In genomic region chr15:70597056-70597603, GRCh38 we compare ENCODE assay signal across 19 cellular contexts.
DNase-seq lines count a peak whose midpoint lies in the region; ATAC-seq and TF ChIP-seq lines count a peak whose summit lies in the region.
"Had no signal": no experiment of that assay in that cellular context is flagged by ENCODE, and none has a peak within 500 bp of the region (broad histone marks: within the 10 kb centered on the region; RNA-seq: fewer than 3 reads in every experiment).

No MANE protein-coding gene starts in this region.

- DNase-seq in right atrium auricular region (ENCODE audit: low spot score) = peak; percentile 38
- no peak for DNase-seq in left ventricle myocardium superior
- DNase-seq in hepatic stellate cell (ENCODE audit: low spot score) = peak; percentile 27
- DNase-seq in UCSD-AML1 (lab: John Stamatoyannopoulos, UW; ENCODE audit: unreplicated experiment) = no peak
- no peak for DNase-seq in T-helper 17 cell
- no peak for DNase-seq in activated CD8-positive, alpha-beta T cell treated with anti-CD3 and anti-CD28 coated beads, Interleukin-2, amount 10 ng/mL, durations not matched to agents 7 days and 5 days
- DNase-seq in uterus = no peak
- DNase-seq: aorta; CD8-positive, alpha-beta T cell; cortex of kidney; erythroblast; kidney; NCI-H1092; NCI-H2171 treated with DMSO at 0.1 percent for 48 hours; SHP77 had no signal

- H3K4me1 Mint-ChIP-seq in T-helper 17 cell = no peaks in the 10 kb centered on the region
- peaks cover 9% of the 10 kb centered on the region for H3K4me1 Mint-ChIP-seq in activated CD8-positive, alpha-beta T cell treated with anti-CD3 and anti-CD28 coated beads, Interleukin-2, amount 10 ng/mL, durations not matched to agents 7 days and 5 days (ENCODE audit: low read depth)

- H3K27ac Mint-ChIP-seq in T-helper 17 cell = no peak overlapping the region
- H3K27ac Mint-ChIP-seq in activated CD8-positive, alpha-beta T cell treated with anti-CD3 and anti-CD28 coated beads, Interleukin-2, amount 10 ng/mL, durations not matched to agents 7 days and 5 days = no peak overlapping the region
- H3K27ac Mint-ChIP-seq: CD8-positive, alpha-beta T cell; T-helper 1 cell treated with Interleukin-12 subunit alpha and Interleukin-12 subunit beta and Interleukin-4 antibody, amounts not matched to agents 30 μg/mL and 1 μg/mL, for 36 hours had no signal

- H3K36me3 ChIP-seq in right atrium auricular region (no peaks in the 10 kb centered on the region), uterus (no peaks in the 10 kb centered on the region)
- H3K36me3 ChIP-seq: tibial nerve had no signal

- POLR2A ChIA-PET in activated CD8-positive, alpha-beta T cell treated with anti-CD3 and anti-CD28 coated beads, Interleukin-2, amount 10 ng/mL, durations not matched to agents 7 days and 5 days (lab: Charles Lee) = no interaction called here

- H3K9me3 ChIP-seq in right atrium auricular region = peaks cover 0 to 18% of the 10 kb centered on the region in 2 donors
- no peaks in the 10 kb centered on the region for H3K9me3 ChIP-seq in T-helper 17 cell (ENCODE audit: control insufficient read depth, low read length, poor library complexity, severe bottlenecking)
- H3K9me3 ChIP-seq in uterus = no peaks in the 10 kb centered on the region

- H3K36me3 Mint-ChIP-seq in T-helper 17 cell (ENCODE audit: low read depth) = peaks cover 4% of the 10 kb centered on the region
- peaks cover 16% of the 10 kb centered on the region for H3K36me3 Mint-ChIP-seq in activated CD8-positive, alpha-beta T cell treated with anti-CD3 and anti-CD28 coated beads, Interleukin-2, amount 10 ng/mL, durations not matched to agents 7 days and 5 days (ENCODE audit: low read depth)

- no peak overlapping the region for H3K4me3 Mint-ChIP-seq in T-helper 17 cell
- no peak overlapping the region for H3K4me3 Mint-ChIP-seq in activated CD8-positive, alpha-beta T cell treated with anti-CD3 and anti-CD28 coated beads, Interleukin-2, amount 10 ng/mL, durations not matched to agents 7 days and 5 days
- H3K4me3 Mint-ChIP-seq: CD8-positive, alpha-beta T cell; T-helper 1 cell treated with Interleukin-12 subunit alpha and Interleukin-12 subunit beta and Interleukin-4 antibody, amounts not matched to agents 30 μg/mL and 1 μg/mL, for 36 hours had no signal

- H3K27ac ChIP-seq in right atrium auricular region = no peak overlapping the region
- no peak overlapping the region for H3K27ac ChIP-seq in uterus
- H3K27ac ChIP-seq: tibial nerve had no signal

- no peak for TF ChIP-seq POLR2A in uterus (IDR thresholded peaks at IDR 0.05)

- no peak for ATAC-seq in left ventricle myocardium superior
- ATAC-seq in SK-N-SH treated with all-trans-retinoic acid at 6 μM for 48 hours = peak; percentile 95
- ATAC-seq in T-helper 17 cell = no peak
- ATAC-seq in activated CD8-positive, alpha-beta T cell treated with anti-CD3 and anti-CD28 coated beads, Interleukin-2, amount 10 ng/mL, durations not matched to agents 7 days and 5 days = no peak
- ATAC-seq: activated CD4-positive, CD25-positive, alpha-beta regulatory T cell treated with anti-CD3 and anti-CD28 coated beads, Interleukin-2, amount 50 U/mL, for 24 hours; CD8-positive, alpha-beta T cell had no signal

- intact Hi-C loops in left ventricle myocardium superior (cut with micrococcal nuclease) (no loop called here), uterus (cut with DNase I; ENCODE audit: low total_unique reads) (no loop called here)

- H3K4me3 ChIP-seq in right atrium auricular region = no peak overlapping the region
- no peak overlapping the region for H3K4me3 ChIP-seq in uterus
- H3K4me3 ChIP-seq: tibial nerve had no signal

- H3K27me3 ChIP-seq in right atrium auricular region (no peaks in the 10 kb centered on the region), uterus (no peaks in the 10 kb centered on the region)
- H3K27me3 ChIP-seq: tibial nerve had no signal

- peaks cover 5% of the 10 kb centered on the region for H3K27me3 Mint-ChIP-seq in T-helper 17 cell
- H3K27me3 Mint-ChIP-seq in activated CD8-positive, alpha-beta T cell treated with anti-CD3 and anti-CD28 coated beads, Interleukin-2, amount 10 ng/mL, durations not matched to agents 7 days and 5 days (ENCODE audit: low read depth) = peaks cover 16% of the 10 kb centered on the region

- TF ChIP-seq CTCF in right atrium auricular region (IDR thresholded peaks at IDR 0.05) (no peak), uterus (IDR thresholded peaks at IDR 0.05) (no peak)

- CTCF ChIA-PET in activated CD8-positive, alpha-beta T cell treated with anti-CD3 and anti-CD28 coated beads, Interleukin-2, amount 10 ng/mL, durations not matched to agents 7 days and 5 days (lab: Charles Lee) = no interaction called here

- H3K9me3 Mint-ChIP-seq in activated CD8-positive, alpha-beta T cell treated with anti-CD3 and anti-CD28 coated beads, Interleukin-2, amount 10 ng/mL, durations not matched to agents 7 days and 5 days (ENCODE audit: insufficient read depth) = peaks cover 12% of the 10 kb centered on the region

- H3K4me1 ChIP-seq in right atrium auricular region (no peaks in the 10 kb centered on the region), uterus (no peaks in the 10 kb centered on the region)

TF ChIP-seq in SK-N-SH treated with all-trans-retinoic acid at 6 μM for 48 hours, 23 proteins besides CTCF, POLR2A, EP300 and RAD21:
- TF ChIP-seq ZC3H10 (CRISPR knock-in tag; IDR thresholded peaks at IDR 0.05) = no peak
- TF ChIP-seq ESRRG (CRISPR knock-in tag; IDR thresholded peaks at IDR 0.05) = no peak
- no peak for TF ChIP-seq TOX (CRISPR knock-in tag; IDR thresholded peaks at IDR 0.05; ENCODE audit: borderline replicate concordance)
- no peak for TF ChIP-seq ZFP3 (CRISPR knock-in tag; IDR thresholded peaks at IDR 0.05)
- no peak for TF ChIP-seq ZNF70 (CRISPR knock-in tag; IDR thresholded peaks at IDR 0.05)
- no peak for TF ChIP-seq GLIS3 (CRISPR knock-in tag; IDR thresholded peaks at IDR 0.05)
- no peak for TF ChIP-seq TSHZ2 (CRISPR knock-in tag; IDR thresholded peaks at IDR 0.05)
- no peak for TF ChIP-seq RARB (CRISPR knock-in tag; IDR thresholded peaks at IDR 0.05)
- no peak for TF ChIP-seq BACH2 (CRISPR knock-in tag; IDR thresholded peaks at IDR 0.05; ENCODE audit: borderline replicate concordance)
- TF ChIP-seq ISL1 (CRISPR knock-in tag; IDR thresholded peaks at IDR 0.05) = no peak
- no peak for TF ChIP-seq CSDC2 (CRISPR knock-in tag; IDR thresholded peaks at IDR 0.05)
- no peak for TF ChIP-seq PPARA (CRISPR knock-in tag; IDR thresholded peaks at IDR 0.05; ENCODE audit: borderline replicate concordance)
- no peak for TF ChIP-seq ARNTL (CRISPR knock-in tag; IDR thresholded peaks at IDR 0.05; ENCODE audit: borderline replicate concordance, low read depth)

Comparison
In these comparisons a context has a peak if more than half of its experiments do, and no peak if none do; other contexts are left out.
1. DNase-seq: peak in right atrium auricular region (single experiment) and hepatic stellate cell (single experiment); none in left ventricle myocardium superior (single experiment), UCSD-AML1 (single experiment), T-helper 17 cell (0 of 3), activated CD8-positive, alpha-beta T cell treated with anti-CD3 and anti-CD28 coated beads, Interleukin-2, amount 10 ng/mL, durations not matched to agents 7 days and 5 days (single experiment) and uterus (0 of 2).